2 cellular contexts compared by ENCODE assay signal in genomic region chr2:181774601-181775179, GRCh38.
A peak's percentile ranks its signal among the peaks of the same experiment; 100 is the strongest.
TF ChIP-seq lines count a peak whose summit lies in the region.

No MANE protein-coding gene starts in this region.

TF ChIP-seq in IMR-90, 13 proteins besides CTCF, POLR2A, EP300 and RAD21:
- TF ChIP-seq CHD1 (IDR thresholded peaks at IDR 0.05; ENCODE audit: low read depth, low read length) (no peak), ELK1 (IDR thresholded peaks at IDR 0.05; ENCODE audit: borderline replicate concordance, low read depth, low read length) (no peak), USF2 (IDR thresholded peaks at IDR 0.05; ENCODE audit: low read depth, low read length) (no peak), NFE2L2 (IDR thresholded peaks at IDR 0.05; ENCODE audit: low read depth, low read length) (no peak), FOS (IDR thresholded peaks at IDR 0.05; ENCODE audit: low read depth, low read length) (no peak), MAZ (IDR thresholded peaks at IDR 0.05; ENCODE audit: borderline replicate concordance, low read depth, low read length) (no peak), BHLHE40 (IDR thresholded peaks at IDR 0.05; ENCODE audit: low read depth, low read length) (0 out of 2 replicates have a peak, but pooled peaks have one; percentile 5), SMC3 (IDR thresholded peaks at IDR 0.05; ENCODE audit: low read depth, low read length) (no peak), MAFK (IDR thresholded peaks at IDR 0.05; ENCODE audit: low read depth, low read length) (no peak), RCOR1 (IDR thresholded peaks at IDR 0.05; ENCODE audit: insufficient replicate concordance, low read length) (no peak), MXI1 (IDR thresholded peaks at IDR 0.05; ENCODE audit: borderline replicate concordance, low read depth, low read length) (no peak), RFX5 (IDR thresholded peaks at IDR 0.05; ENCODE audit: low read depth, low read length) (no peak), CEBPB (IDR thresholded peaks at IDR 0.05; ENCODE audit: low read depth, low read length) (peak; percentile 72)

TF ChIP-seq in GM12878, 131 proteins besides CTCF, POLR2A, EP300 and RAD21:
- TF ChIP-seq CEBPZ (IDR thresholded peaks at IDR 0.05; ENCODE audit: low read depth, low read length) (no peak), MTA3 (IDR thresholded peaks at IDR 0.05; ENCODE audit: borderline replicate concordance, low read length) (no peak), MYC (IDR thresholded peaks at IDR 0.05; ENCODE audit: insufficient read depth, insufficient read length, insufficient replicate concordance, low read length, severe bottlenecking) (no peak), E2F4 (IDR thresholded peaks at IDR 0.05; ENCODE audit: low read depth, low read length) (no peak), MEF2A (IDR thresholded peaks at IDR 0.05; ENCODE audit: insufficient read depth, low read depth, low read length) (0 out of 2 replicates have a peak, but pooled peaks have one; percentile 21), IRF3 (IDR thresholded peaks at IDR 0.05) (no peak), ZNF274 (IDR thresholded peaks at IDR 0.05; ENCODE audit: insufficient read depth, insufficient read length) (no peak), HDAC2 (IDR thresholded peaks at IDR 0.05) (no peak), WRNIP1 (IDR thresholded peaks at IDR 0.05; ENCODE audit: borderline replicate concordance, low read depth, low read length) (no peak), RUNX3 (IDR thresholded peaks at IDR 0.05; ENCODE audit: low read length) (peak; percentile 48), TBL1XR1 (IDR thresholded peaks at IDR 0.05; ENCODE audit: low read depth, low read length) (no peak), CHD2 (IDR thresholded peaks at IDR 0.05; ENCODE audit: borderline replicate concordance, low read depth, low read length) (no peak), JUNB (IDR thresholded peaks at IDR 0.05) (peak; percentile 20; the same call in 1 of the 2 replicates), GATAD2B (conservative IDR thresholded peaks at IDR 0.05; ENCODE audit: low read depth) (no peak), ZBED1 (IDR thresholded peaks at IDR 0.05; ENCODE audit: borderline replicate concordance) (no peak)
